Comparison of ENCODE assay signal across 25 cellular contexts in the genomic region with DNA sequence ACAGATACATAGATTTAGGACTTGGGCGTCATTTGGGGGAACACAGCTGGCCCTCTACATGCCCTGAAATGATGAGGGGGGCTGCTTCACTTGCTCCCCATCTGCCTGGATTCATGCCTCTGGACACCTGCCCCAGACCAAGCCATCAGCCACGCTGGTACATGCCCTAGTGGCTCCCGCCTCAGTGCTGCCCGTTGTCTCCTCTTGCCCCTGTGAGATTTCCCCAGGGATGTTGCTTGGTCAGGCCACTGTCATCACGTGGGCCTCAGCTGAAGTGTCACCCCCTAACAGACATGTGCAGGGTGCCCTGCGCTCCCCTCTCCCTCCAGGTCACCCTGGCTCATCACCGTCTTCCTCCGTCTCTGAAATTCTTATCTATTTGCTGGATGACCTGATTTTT.
"Had no signal": no experiment of that assay in that cellular context is flagged by ENCODE, and none has a peak within 500 bp of the region (broad histone marks: within the 10 kb centered on the region; RNA-seq: fewer than 3 reads in every experiment).

No MANE protein-coding gene starts in this region.

- H3K9me3 ChIP-seq: stomach, suprapubic skin, testis, thoracic aorta, thyroid gland, tibial artery, tibial nerve, transverse colon, upper lobe of left lung, uterus, vagina had no signal

- H3K4me1 ChIP-seq: stomach, suprapubic skin, testis, tibial nerve, transverse colon, upper lobe of left lung, uterus, vagina had no signal

- ATAC-seq: stimulated activated effector memory CD8-positive, alpha-beta T cell treated with anti-CD3 and anti-CD28 coated beads, Interleukin-12 subunit alpha, Interleukin-12 subunit beta, amount 100 ng/mL, for 72 hours; stimulated activated memory B cell treated with anti-CD40 and anti-IgM and Interleukin-4, amounts not matched to agents 10 μg/mL and 1 μg/mL and 100 μg/mL, for 72 hours; stimulated activated naive B cell treated with anti-CD40 and anti-IgM and Interleukin-4, amounts not matched to agents 10 μg/mL and 1 μg/mL and 100 μg/mL, for 72 hours; stimulated activated naive CD8-positive, alpha-beta T cell treated with anti-CD3 and anti-CD28 coated beads, Interleukin-15, amount 100 ng/mL, for 72 hours; stimulated activated naive CD8-positive, alpha-beta T cell treated with anti-CD3 and anti-CD28 coated beads, Interleukin-15, Interleukin-2, amounts not matched to agents 100 U/mL and 50 U/mL, for 24 hours had no signal

- H3K27ac ChIP-seq: stomach, suprapubic skin, testis, thoracic aorta, thyroid gland, tibial artery, tibial nerve, transverse colon, upper lobe of left lung, uterus, vagina had no signal

- H3K4me3 ChIP-seq: stomach, suprapubic skin, testis, thoracic aorta, thyroid gland, tibial artery, tibial nerve, transverse colon, upper lobe of left lung, uterus, vagina had no signal

- DNase-seq: stimulated activated CD4-positive, alpha-beta T cell treated with anti-CD3 and anti-CD28 coated beads, Interleukin-2, amount 100 ng/mL, for 48 hours; stimulated activated CD4-positive, alpha-beta T cell treated with anti-CD3 and anti-CD28 coated beads, Interleukin-4, amount 100 ng/mL, for 1 hour; stimulated activated CD4-positive, alpha-beta T cell treated with anti-CD3 and anti-CD28 coated beads, Interleukin-4, amount 100 ng/mL, for 24 hours; stimulated activated CD4-positive, alpha-beta T cell treated with anti-CD3 and anti-CD28 coated beads, Interleukin-4, amount 100 ng/mL, for 4 hours; stimulated activated CD8-positive, alpha-beta memory T cell treated with anti-CD3 and anti-CD28 coated beads, Interleukin-4, amount 100 ng/mL, for 48 hours; stimulated activated naive B cell treated with anti-CD40 and anti-IgM and Interleukin-4, amounts not matched to agents 10 μg/mL and 1 μg/mL and 100 μg/mL, for 72 hours; stimulated activated naive CD4-positive, alpha-beta T cell; stimulated activated naive CD4-positive, alpha-beta T cell treated with Interleukin-2 at 50 U/mL for 16 hours; stimulated activated naive CD8-positive, alpha-beta T cell treated with anti-CD3 and anti-CD28 coated beads, Interleukin-15, amount 100 ng/mL, for 72 hours; stimulated activated naive CD8-positive, alpha-beta T cell treated with anti-CD3 and anti-CD28 coated beads, Interleukin-15, Interleukin-2, amounts not matched to agents 100 U/mL and 50 U/mL, for 24 hours; stomach; substantia nigra; testis; thyroid gland; tibial artery; transverse colon; trophoblast cell; upper lobe of left lung; uterus had no signal

- H3K36me3 ChIP-seq: stomach, suprapubic skin, thoracic aorta, thyroid gland, tibial artery, tibial nerve, transverse colon, upper lobe of left lung, uterus, vagina had no signal

- H3K27me3 ChIP-seq: suprapubic skin, testis, thyroid gland, tibial nerve, transverse colon, upper lobe of left lung, uterus, vagina had no signal
